20 cellular contexts compared by ENCODE assay signal in genomic region chr16:50607970-50608557, GRCh38. TPM values are rescaled to one million over a fixed set of nuclear protein-coding genes. Genes with fewer than 3 reads are reported as not detected.
DNase-seq lines count a peak whose midpoint lies in the region; ATAC-seq, FAIRE-seq and TF ChIP-seq lines count a peak whose summit lies in the region.
"Had no signal": no experiment of that assay in that cellular context is flagged by ENCODE, and none has a peak within 500 bp of the region (broad histone marks: within the 10 kb centered on the region; RNA-seq: fewer than 3 reads in every experiment).

No MANE protein-coding gene starts in this region.

- H3K4me1 ChIP-seq in H1 (replicated peaks in 1 of 4; ENCODE audit: control insufficient read depth in 3 of 4, insufficient read depth in 4 of 4, low read length in 3 of 4), result peaks cover 4 to 18% (median 7%) of the 10 kb centered on the region in 4 experiments; a peak in 6 of 7 replicates
- H3K4me1 ChIP-seq in stomach smooth muscle (ENCODE audit: control insufficient read depth, insufficient read depth, low read length), result peaks cover 83% of the 10 kb centered on the region
- no peaks in the 10 kb centered on the region for H3K4me1 ChIP-seq in SJCRH30

- H3K27ac ChIP-seq in H1 (ENCODE audit: low read depth, low read length) (no peak overlapping the region), stomach smooth muscle (ENCODE audit: low read length) (peak overlapping the region; percentile 85), SJCRH30 (no peak overlapping the region)
- H3K27ac ChIP-seq: SJSA1 had no signal

- H2BK20ac ChIP-seq in H1 (ENCODE audit: low read length), result no peak overlapping the region

- H2AK5ac ChIP-seq in H1 (ENCODE audit: low read depth, low read length), result no peak overlapping the region

- H4K5ac ChIP-seq in H1 (ENCODE audit: insufficient read length, low read depth, low read length), result no peak overlapping the region

- H3K23ac ChIP-seq in H1 (ENCODE audit: insufficient read length), result no peak overlapping the region

- no peak overlapping the region for H3K56ac ChIP-seq in H1 (replicated peaks; ENCODE audit: insufficient read length, low read depth, low read length)

- peaks cover 7% of the 10 kb centered on the region for H3K27me3 Mint-ChIP-seq in nephron (ENCODE audit: low read depth)
- H3K27me3 Mint-ChIP-seq in immature natural killer cell (ENCODE audit: low read depth in 3 of 3), result peaks cover 0 to 4% (median 4%) of the 10 kb centered on the region in 3 donors
- no peaks in the 10 kb centered on the region for H3K27me3 Mint-ChIP-seq in activated T-helper 17 cell treated with anti-CD3 and anti-CD28 coated beads, Interleukin-2, amount 50 U/mL, for 72 hours

- H2BK120ac ChIP-seq in H1 (replicated peaks; ENCODE audit: low read depth, low read length), result no peak overlapping the region

- no peak overlapping the region for H2BK12ac ChIP-seq in H1 (ENCODE audit: low read depth, low read length)

- CTCF ChIA-PET in H1 (lab: Charles Lee; ENCODE audit: partially characterized antibody), result interaction anchor here (0.7 to 11.1 kb wide), 8 partner anchors 14 to 198 kb away, joined by 3 to 100 read pairs (median 6); no protein-coding TSS in a partner anchor

- DNase-seq in Right ventricle myocardium inferior (ENCODE audit: missing footprints), result peak; percentile 25
- DNase-seq in left cardiac atrium, result no peak
- no peak for DNase-seq in H1 (ENCODE audit: low read depth in 1 of 2, low spot score in 2 of 2)
- DNase-seq in immature natural killer cell, result no peak
- DNase-seq in SJCRH30, result no peak
- DNase-seq: DMS153; DND-41; KBM-7; NCI-H2029; NCI-H446 treated with DMSO at 0.1 percent for 48 hours; NCI-H526; NCI-H82; NK-92 treated with Interleukin-12 subunit alpha and Interleukin-12 subunit beta, amount 100 ng/mL, for 24 hours; PC-3 had no signal

- TF ChIP-seq EP300 in H1 (IDR thresholded peaks at IDR 0.05; ENCODE audit: borderline replicate concordance in 1 of 2, low read depth in 2 of 2, low read length in 2 of 2), result no peak

- peak overlapping the region; percentile 22; the same call in 1 of the 2 replicates for H4K8ac ChIP-seq in H1 (ENCODE audit: extremely low read depth, insufficient read depth, low read length)

- H3K9me3 ChIP-seq in H1 (ENCODE audit: insufficient read depth in 2 of 2, low read depth in 1 of 2, low read length in 1 of 2) (no peaks in the 10 kb centered on the region), stomach smooth muscle (ENCODE audit: control insufficient read depth in 2 of 2, low read length in 2 of 2) (no peaks in the 10 kb centered on the region), SJCRH30 (replicated peaks) (no peaks in the 10 kb centered on the region)
- H3K9me3 ChIP-seq: SJSA1 had no signal

- TF ChIP-seq RAD21 in H1 (IDR thresholded peaks at IDR 0.05 in 1 of 2, conservative IDR thresholded peaks at IDR 0.05 in 1 of 2; ENCODE audit: low read depth in 2 of 2, low read length in 2 of 2), result no peak

- no peak for TF ChIP-seq POLR2A in H1 (IDR thresholded peaks at IDR 0.05; ENCODE audit: control extremely low read depth in 1 of 2, low read depth in 2 of 2, low read length in 2 of 2)

- H3K36me3 Mint-ChIP-seq in nephron (ENCODE audit: low read depth) (no peaks in the 10 kb centered on the region), immature natural killer cell (no peaks in the 10 kb centered on the region)
- no peaks in the 10 kb centered on the region for H3K36me3 Mint-ChIP-seq in activated T-helper 17 cell treated with anti-CD3 and anti-CD28 coated beads, Interleukin-2, amount 50 U/mL, for 72 hours (ENCODE audit: low read depth)

- no peaks in the 10 kb centered on the region for H3K79me2 ChIP-seq in H1 (ENCODE audit: control insufficient read depth in 1 of 2, insufficient read depth in 2 of 2, low read length in 2 of 2)

- no peaks in the 10 kb centered on the region for H4K20me1 ChIP-seq in H1 (replicated peaks in 1 of 2; ENCODE audit: control insufficient read depth in 1 of 2, insufficient read depth in 2 of 2, low read length in 2 of 2)

- H3K4me2 ChIP-seq in H1 (ENCODE audit: insufficient read depth in 1 of 2, low read depth in 2 of 2, low read length in 2 of 2), result no peak overlapping the region

- no peak overlapping the region for H3K4ac ChIP-seq in H1 (replicated peaks; ENCODE audit: insufficient read length, low read depth, low read length)

- no peak overlapping the region for H3K14ac ChIP-seq in H1 (ENCODE audit: insufficient read length)

- no peak overlapping the region for H3K18ac ChIP-seq in H1 (ENCODE audit: extremely low read depth, low read length)

- no peaks in the 10 kb centered on the region for H3K79me1 ChIP-seq in H1 (ENCODE audit: low read depth, low read length)

- no peak for TF ChIP-seq CTCF in H1 (IDR thresholded peaks at IDR 0.05; ENCODE audit: control extremely low read depth in 1 of 3, insufficient read depth in 1 of 3, low read depth in 1 of 3, low read length in 3 of 3)
- TF ChIP-seq CTCF in nephron (IDR thresholded peaks at IDR 0.05; ENCODE audit: unreplicated experiment in 3 of 3), result no peak

- no peak for FAIRE-seq in H1 (lab: Jason Lieb, UNC)
- FAIRE-seq: GM12892, H54 had no signal

- H3K4me3 ChIP-seq in H1 (ENCODE audit: extremely low read depth in 1 of 4, insufficient read depth in 2 of 4, low read depth in 3 of 4, low read length in 4 of 4) (no peak overlapping the region), stomach smooth muscle (ENCODE audit: low read length in 2 of 2) (no peak overlapping the region), SJCRH30 (no peak overlapping the region)
- H3K4me3 ChIP-seq: SJSA1 had no signal

- intact Hi-C loops in Right ventricle myocardium inferior (cut with DNase I), result no loop called here
- intact Hi-C loops in left cardiac atrium (cut with DNase I), result no loop called here

- H3K9me3 Mint-ChIP-seq in nephron (no peaks in the 10 kb centered on the region), immature natural killer cell (no peaks in the 10 kb centered on the region)
- H3K9me3 Mint-ChIP-seq in activated T-helper 17 cell treated with anti-CD3 and anti-CD28 coated beads, Interleukin-2, amount 50 U/mL, for 72 hours, result no peaks in the 10 kb centered on the region

- no peaks in the 10 kb centered on the region for H3K23me2 ChIP-seq in H1 (ENCODE audit: low read depth, low read length)

- H4K91ac ChIP-seq in H1 (replicated peaks; ENCODE audit: insufficient read length, low read length), result no peak overlapping the region

- no peak for ATAC-seq in Right ventricle myocardium inferior
- no peak for ATAC-seq in left cardiac atrium
- no peak for ATAC-seq in activated T-helper 17 cell treated with anti-CD3 and anti-CD28 coated beads, Interleukin-2, amount 50 U/mL, for 72 hours (replicated peaks)
- ATAC-seq: PC-3 had no signal

- H3K4me1 Mint-ChIP-seq in nephron (peaks cover 83% of the 10 kb centered on the region), immature natural killer cell (no peaks in the 10 kb centered on the region)
- peaks cover 7% of the 10 kb centered on the region for H3K4me1 Mint-ChIP-seq in activated T-helper 17 cell treated with anti-CD3 and anti-CD28 coated beads, Interleukin-2, amount 50 U/mL, for 72 hours

- H3K27ac Mint-ChIP-seq in nephron (peak overlapping the region in 2 of 3 experiments; percentile 10 to 97), immature natural killer cell (no peak overlapping the region)
- H3K27ac Mint-ChIP-seq in activated T-helper 17 cell treated with anti-CD3 and anti-CD28 coated beads, Interleukin-2, amount 50 U/mL, for 72 hours, result no peak overlapping the region

- POLR2A ChIA-PET in H1 (lab: Charles Lee; ENCODE audit: partially characterized antibody), result no interaction called here

- H2AFZ ChIP-seq in H1 (ENCODE audit: low read length), result no peak overlapping the region

- 98% methylated on average over 14 of the region's 14 CpGs; no CpG with 5 or more reads in 1 of the 2 experiments for WGBS in H1 (ENCODE audit: extremely low coverage in 1 of 2, insufficient coverage in 1 of 2, insufficient read length in 1 of 2, insufficient replicate concordance in 2 of 2, low coverage in 1 of 2, low lambda C conversion rate in 2 of 2, missing lambda C conversion rate in 1 of 2), 2 experiments

- H2BK15ac ChIP-seq in H1 (ENCODE audit: low read length), result no peak overlapping the region

- H3K4me3 Mint-ChIP-seq in nephron, result no peak overlapping the region
- no peak overlapping the region for H3K4me3 Mint-ChIP-seq in immature natural killer cell
- no peak overlapping the region for H3K4me3 Mint-ChIP-seq in activated T-helper 17 cell treated with anti-CD3 and anti-CD28 coated beads, Interleukin-2, amount 50 U/mL, for 72 hours

- H2BK5ac ChIP-seq in H1 (ENCODE audit: low read depth, low read length), result no peak overlapping the region

- H3K27me3 ChIP-seq in H1 (replicated peaks in 1 of 4; ENCODE audit: control insufficient read depth in 3 of 4, extremely low read depth in 1 of 4, insufficient read depth in 3 of 4, low read length in 3 of 4) (peaks cover 0 to 1% (median 0%) of the 10 kb centered on the region in 4 experiments; a peak in 1 of 7 replicates), stomach smooth muscle (ENCODE audit: control insufficient read depth in 1 of 2, insufficient read depth in 2 of 2, low read length in 2 of 2) (no peaks in the 10 kb centered on the region), SJCRH30 (peaks cover 19% of the 10 kb centered on the region; the same call in 1 of the 2 replicates)
- H3K27me3 ChIP-seq: SJSA1 had no signal

- H3K36me3 ChIP-seq in H1 (ENCODE audit: control insufficient read depth in 2 of 4, insufficient read depth in 4 of 4, low read length in 3 of 4) (no peaks in the 10 kb centered on the region), stomach smooth muscle (ENCODE audit: control insufficient read depth in 2 of 2, insufficient read depth in 2 of 2, low read length in 2 of 2) (no peaks in the 10 kb centered on the region), SJCRH30 (no peaks in the 10 kb centered on the region)
- H3K36me3 ChIP-seq: SJSA1 had no signal

- H3K9ac ChIP-seq in H1 (replicated peaks in 1 of 4; ENCODE audit: extremely low read depth in 1 of 4, low read depth in 3 of 4, low read length in 3 of 4) (no peak overlapping the region), stomach smooth muscle (ENCODE audit: low read length in 2 of 2) (no peak overlapping the region)

RNA-seq across cellular contexts. Expression of gene NKD1, which starts 59.9 kb away (rescaled TPM):
- total RNA-seq in Right ventricle myocardium inferior (0.43 TPM), left cardiac atrium (1 to 10 TPM; 1.0 to 1.9 TPM)
- total RNA-seq in H1 (2021; fragmentation: NEBNext Ultra II Directional; extraction: Animal tissue kit (Norgen Biotek cat#: 25700)), result 3.1 and 4.5 TPM in 2 replicates
- polyA plus RNA-seq in H1 (2011; rRNA removed) (0.64 and 0.70 TPM in 2 replicates), immature natural killer cell (not detected)
- polyA plus RNA-seq in H1 (2011; cell fraction: cytosol; rRNA removed), result 0.69 TPM
- polyA plus RNA-seq in H1 (2011; cell fraction: nucleus; rRNA removed), result 1.6 TPM
- 1.0 to 1.8 TPM (median 1.3 TPM) in 4 replicates for polyA plus RNA-seq in H1 (2012, experiment 1 of 2)
- 0.35 TPM for polyA plus RNA-seq in H1 (2012, experiment 2 of 2)
- 0.69 TPM for polyA plus RNA-seq in H1 (2013, experiment 1 of 2)
- polyA plus RNA-seq in H1 (2013, experiment 2 of 2), result 0.81 TPM
- polyA minus RNA-seq in H1 (2011; rRNA and poly(A)+ RNA removed), result 0.88 and 2.9 TPM in 2 replicates
- polyA minus RNA-seq in H1 (2011; cell fraction: cytosol; rRNA and poly(A)+ RNA removed), result 0.59 TPM
- 0.80 TPM for polyA minus RNA-seq in H1 (2011; cell fraction: nucleus; rRNA and poly(A)+ RNA removed)
- total RNA-seq in SJCRH30 (2014; rRNA removed; shearing (Covaris generic)), result 0.02 TPM in 1 of 2 replicates, not detected in the other
- 1 to 10 TPM in 1 of 2 donors, under 1 TPM in 1; 0.66 to 1.3 TPM for total RNA-seq in activated T-helper 17 cell treated with anti-CD3 and anti-CD28 coated beads, Interleukin-2, amount 50 U/mL, for 72 hours

Comparison
In these comparisons a context has a peak if more than half of its experiments do, and no peak if none do; other contexts are left out.
1. H3K27ac Mint-ChIP-seq: peak in nephron (2 of 3); none in immature natural killer cell (0 of 6) and activated T-helper 17 cell treated with anti-CD3 and anti-CD28 coated beads, Interleukin-2, amount 50 U/mL, for 72 hours (single experiment).